ENCODE assay signal across 1 cellular context in genomic region chr22:48793949-48794348, GRCh38.
TF ChIP-seq lines count a peak whose summit lies in the region.

No MANE protein-coding gene starts in this region.

TF ChIP-seq in H1, 55 proteins besides CTCF, POLR2A, EP300 and RAD21 (continued from another document):
- TF ChIP-seq SAP30 (IDR thresholded peaks at IDR 0.05; ENCODE audit: insufficient read depth, insufficient replicate concordance, low read length) (no peak), USF2 (IDR thresholded peaks at IDR 0.05; ENCODE audit: low read length) (no peak), CHD7 (IDR thresholded peaks at IDR 0.05; ENCODE audit: insufficient replicate concordance, low read length) (no peak), PHF8 (conservative IDR thresholded peaks at IDR 0.05; ENCODE audit: low read depth, low read length) (no peak), CTBP2 (IDR thresholded peaks at IDR 0.05; ENCODE audit: borderline replicate concordance, insufficient read depth, insufficient read length, low read length) (no peak), HDAC2 (IDR thresholded peaks at IDR 0.05; ENCODE audit: borderline replicate concordance in 1 of 2, low read depth in 2 of 2, low read length in 2 of 2) (no peak), FOSL1 (IDR thresholded peaks at IDR 0.05; ENCODE audit: insufficient read depth, low read depth, low read length) (no peak)
